ENCODE assay signal across 1 cellular context in the genomic region with DNA sequence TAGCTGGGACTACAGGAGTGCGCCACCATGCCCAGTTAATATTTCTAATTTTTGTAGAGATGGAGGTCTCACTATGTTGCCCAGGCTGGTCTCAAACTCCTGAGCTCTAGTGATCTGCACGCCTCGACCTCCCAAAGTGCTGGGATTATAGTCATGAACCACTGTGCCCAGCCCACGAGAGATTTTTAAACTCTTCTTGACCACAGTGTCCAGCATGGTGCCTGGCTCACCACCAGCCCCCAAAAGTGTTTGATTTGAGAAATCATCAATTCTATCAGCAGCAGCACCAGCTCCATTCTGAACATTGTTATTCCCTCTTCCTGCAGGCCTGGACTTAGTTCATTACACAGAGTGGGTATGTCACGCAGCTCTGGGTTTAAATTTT.
TF ChIP-seq lines count a peak whose summit lies in the region.

No MANE protein-coding gene starts in this region.

TF ChIP-seq in HCT116, 20 proteins besides CTCF, POLR2A, EP300 and RAD21 (continued from another document):
- TF ChIP-seq SRF (IDR thresholded peaks at IDR 0.05; ENCODE audit: low read depth) (no peak), CBX3 (IDR thresholded peaks at IDR 0.05; ENCODE audit: low read depth) (no peak), SP1 (IDR thresholded peaks at IDR 0.05; ENCODE audit: low read depth) (no peak), EGR1 (IDR thresholded peaks at IDR 0.05; ENCODE audit: low read depth) (no peak), FOSL1 (IDR thresholded peaks at IDR 0.05; ENCODE audit: low read depth) (no peak), JUND (IDR thresholded peaks at IDR 0.05) (no peak), EZH2 (IDR thresholded peaks at IDR 0.05) (no peak), SIN3A (IDR thresholded peaks at IDR 0.05; ENCODE audit: low read depth) (no peak), YY1 (IDR thresholded peaks at IDR 0.05; ENCODE audit: extremely low read depth, insufficient replicate concordance, low read depth, low read length) (no peak)
- TF ChIP-seq, protein P1, sequence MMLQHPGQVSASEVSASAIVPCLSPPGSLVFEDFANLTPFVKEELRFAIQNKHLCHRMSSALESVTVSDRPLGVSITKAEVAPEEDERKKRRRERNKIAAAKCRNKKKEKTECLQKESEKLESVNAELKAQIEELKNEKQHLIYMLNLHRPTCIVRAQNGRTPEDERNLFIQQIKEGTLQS (IDR thresholded peaks at IDR 0.05) = no peak
- TF ChIP-seq, protein P2, sequence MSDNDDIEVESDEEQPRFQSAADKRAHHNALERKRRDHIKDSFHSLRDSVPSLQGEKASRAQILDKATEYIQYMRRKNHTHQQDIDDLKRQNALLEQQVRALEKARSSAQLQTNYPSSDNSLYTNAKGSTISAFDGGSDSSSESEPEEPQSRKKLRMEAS (IDR thresholded peaks at IDR 0.05) = no peak
